8 cellular contexts compared by ENCODE assay signal in the genomic region with DNA sequence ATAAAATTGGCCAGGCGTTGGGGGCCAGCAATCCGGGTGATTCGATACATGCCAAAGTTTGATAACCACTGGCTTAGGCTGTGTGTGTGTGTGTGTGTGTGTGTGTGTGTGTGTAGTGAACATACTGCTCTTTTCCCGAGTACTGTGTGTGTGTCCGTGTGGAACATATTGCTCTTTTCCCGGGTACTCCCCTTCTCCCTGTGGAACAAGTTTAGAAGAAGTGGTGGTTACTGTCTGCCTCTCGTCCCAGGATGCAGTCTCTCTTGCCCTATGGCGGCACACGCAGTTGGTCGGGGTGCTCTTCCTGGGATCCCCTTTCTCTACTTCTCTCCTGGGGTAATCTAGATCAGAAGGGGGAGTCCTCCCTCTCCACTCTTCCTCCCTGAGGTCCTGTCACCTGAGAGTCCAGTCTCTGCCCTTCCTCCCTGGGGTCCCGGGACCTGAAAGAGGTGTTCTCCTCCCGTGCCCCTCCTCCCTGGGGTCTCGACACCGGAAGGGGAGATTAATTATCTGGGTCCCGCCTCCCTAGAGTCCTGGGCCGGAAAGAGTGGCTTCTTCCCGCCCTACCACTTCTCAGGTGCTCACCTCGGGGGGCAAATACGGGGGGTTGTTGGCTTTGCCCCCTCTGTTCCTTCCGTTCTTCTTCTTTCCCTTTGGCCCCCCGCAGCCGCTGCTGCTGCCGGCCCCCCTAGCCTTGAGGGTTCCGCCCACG. TPM values are rescaled to one million over a fixed set of nuclear protein-coding genes. Genes with fewer than 3 reads are reported as not detected.
DNase-seq lines count a peak whose midpoint lies in the region; ATAC-seq and TF ChIP-seq lines count a peak whose summit lies in the region.

No MANE protein-coding gene starts in this region.

- H3K4me1 ChIP-seq in breast epithelium: peaks cover 4% of the 10 kb centered on the region in 2 donors

- peak; percentile 46 for TF ChIP-seq POLR2A in GM18505 (IDR thresholded peaks at IDR 0.05; ENCODE audit: borderline replicate concordance, extremely low read depth, insufficient read depth, insufficient read length)
- no peak for TF ChIP-seq POLR2A in breast epithelium (IDR thresholded peaks at IDR 0.05)

- peak overlapping the region; percentile 90 to 99 (median 95) for H3K4me3 ChIP-seq in breast epithelium

- H3K9me3 ChIP-seq in breast epithelium: no peaks in the 10 kb centered on the region

- DNase-seq in A172 (ENCODE audit: low spot score) (peak; percentile 64), LoVo (ENCODE audit: low spot score) (peak; percentile 58), UCSD-AML1 (lab: John Stamatoyannopoulos, UW; ENCODE audit: unreplicated experiment) (peak; percentile 66), breast epithelium (ENCODE audit: low spot score in 2 of 2) (peak in 1 of 2 donors; percentile 45), iris pigment epithelial cell (ENCODE audit: low read depth) (peak; percentile 36), cerebellar nuclear complex (lab: John Stamatoyannopoulos, UW) (no peak)
- peak in 2 of 3 donors; percentile 32 to 40 for DNase-seq in stimulated activated CD4-positive, alpha-beta T cell treated with anti-CD3 and anti-CD28 coated beads, Interleukin-12 subunit alpha, Interleukin-12 subunit beta, amount 100 ng/mL, for 48 hours (ENCODE audit: low read depth in 2 of 3, low spot score in 1 of 3)

- no peaks in the 10 kb centered on the region for H3K36me3 ChIP-seq in breast epithelium

- TF ChIP-seq CTCF in breast epithelium (IDR thresholded peaks at IDR 0.05): no peak

- intact Hi-C loops in breast epithelium (cut with DNase I; ENCODE audit: low total_unique reads): loop anchor here (2.0 kb wide), 1 partner anchor 58 kb away; no protein-coding TSS in a partner anchor

- H3K27me3 ChIP-seq in breast epithelium: no peaks in the 10 kb centered on the region

- peak; percentile 13 for ATAC-seq in GM18505 (IDR thresholded peaks at IDR 0.05; ENCODE audit: unreplicated experiment)

- H3K27ac ChIP-seq in breast epithelium: peak overlapping the region; percentile 98

RNA-seq across cellular contexts. Expression of a gene that starts 0.5 kb away (rescaled TPM):
- total RNA-seq in A172 (2014; rRNA removed; shearing (Covaris generic)): 25.3 and 40.4 TPM in 2 replicates
- total RNA-seq in breast epithelium: 10 to 100 TPM; 41.4 to 58.0 (median 43.6) TPM

RNA-seq across cellular contexts. Expression of a gene that starts 7.1 kb away (rescaled TPM):
- total RNA-seq in A172 (2014; rRNA removed; shearing (Covaris generic)): 23.0 and 38.0 TPM in 2 replicates
- 10 to 100 TPM; 33.4 to 53.0 (median 33.4) TPM for total RNA-seq in breast epithelium

RNA-seq across cellular contexts. Expression of a gene that starts 16.3 kb away (rescaled TPM):
- not detected in 2 replicates for total RNA-seq in A172 (2014; rRNA removed; shearing (Covaris generic))
- not detected for total RNA-seq in breast epithelium

RNA-seq across cellular contexts. Expression of a gene that starts 52.6 kb away (rescaled TPM):
- total RNA-seq in A172 (2014; rRNA removed; shearing (Covaris generic)): 28.2 and 41.7 TPM in 2 replicates
- 10 to 100 TPM in 1 of 3 donors, 1 to 10 TPM in 2; 8.6 to 13.0 (median 9.8) TPM for total RNA-seq in breast epithelium

RNA-seq across cellular contexts. Expression of a gene that starts 52.7 kb away (rescaled TPM):
- 49.0 and 50.1 TPM in 2 replicates for total RNA-seq in A172 (2014; rRNA removed; shearing (Covaris generic))
- total RNA-seq in breast epithelium: 10 to 100 TPM; 16.5 to 28.8 (median 27.2) TPM

Comparison
In these comparisons a context has a peak if more than half of its experiments do, and no peak if none do; other contexts are left out.
1. DNase-seq: peak in A172 (single experiment), LoVo (single experiment), UCSD-AML1 (single experiment), iris pigment epithelial cell (single experiment) and stimulated activated CD4-positive, alpha-beta T cell treated with anti-CD3 and anti-CD28 coated beads, Interleukin-12 subunit alpha, Interleukin-12 subunit beta, amount 100 ng/mL, for 48 hours (2 of 3); none in cerebellar nuclear complex (0 of 2).